8 cellular contexts compared by ENCODE assay signal in genomic region chr6:53794073-53794719, GRCh38. TPM values are rescaled to one million over a fixed set of nuclear protein-coding genes. Genes with fewer than 3 reads are reported as not detected.
DNase-seq lines count a peak whose midpoint lies in the region; ATAC-seq and FAIRE-seq lines count a peak whose summit lies in the region.

No MANE protein-coding gene starts in this region.

- no peaks in the 10 kb centered on the region for H3K9me3 ChIP-seq in esophagus (ENCODE audit: control insufficient read depth in 2 of 2, insufficient read depth in 1 of 2, low read depth in 1 of 2, low read length in 1 of 2)
- H3K9me3 ChIP-seq in mucosa of stomach (ENCODE audit: control insufficient read depth, low read length) = no peaks in the 10 kb centered on the region

- ATAC-seq in HG03280 (IDR thresholded peaks at IDR 0.05; ENCODE audit: unreplicated experiment) = peak; percentile 40
- peak; percentile 59 for ATAC-seq in stimulated activated naive CD8-positive, alpha-beta T cell treated with anti-CD3 and anti-CD28 coated beads, Interleukin-15, Interleukin-2, amounts not matched to agents 100 U/mL and 50 U/mL, for 24 hours

- H3K27ac ChIP-seq in esophagus (ENCODE audit: low read depth in 2 of 2, low read length in 1 of 2) = peak overlapping the region; percentile 89 to 93

- no peak for FAIRE-seq in GM19239 (lab: Jason Lieb, UNC)

- H3K9ac ChIP-seq in mucosa of stomach (ENCODE audit: low read length) = peak overlapping the region; percentile 81

- peak; percentile 41 for DNase-seq in CD1c-positive myeloid dendritic cell (ENCODE audit: extremely low spot score)
- DNase-seq in GM19239 (ENCODE audit: insufficient read length, low spot score) = peak; percentile 27
- DNase-seq in NCI-H774 (lab: John Stamatoyannopoulos, UW) = peak; percentile 56
- DNase-seq in activated T-cell treated with anti-CD3 and anti-CD28 coated beads for 48 hours (ENCODE audit: low read depth) = peak; percentile 47
- DNase-seq in stimulated activated naive CD8-positive, alpha-beta T cell treated with anti-CD3 and anti-CD28 coated beads, Interleukin-15, Interleukin-2, amounts not matched to agents 100 U/mL and 50 U/mL, for 24 hours = peak; percentile 58

- H3K4me3 ChIP-seq in esophagus (ENCODE audit: low read depth in 1 of 2, low read length in 2 of 2) (peak overlapping the region; percentile 74 to 84), mucosa of stomach (ENCODE audit: low read length) (peak overlapping the region; percentile 74)

- H3K4me1 ChIP-seq in esophagus (ENCODE audit: control insufficient read depth in 2 of 2, insufficient read depth in 2 of 2, low read length in 1 of 2) (peaks cover 0 to 3% of the 10 kb centered on the region in 2 donors), mucosa of stomach (ENCODE audit: control insufficient read depth, insufficient read depth, low read length) (peaks cover 17% of the 10 kb centered on the region)

- no peaks in the 10 kb centered on the region for H3K27me3 ChIP-seq in esophagus (ENCODE audit: control insufficient read depth in 1 of 2, insufficient read depth in 2 of 2, low read length in 2 of 2)
- H3K27me3 ChIP-seq in mucosa of stomach (ENCODE audit: control insufficient read depth, insufficient read depth, low read length) = no peaks in the 10 kb centered on the region

- H3K36me3 ChIP-seq in esophagus (ENCODE audit: control insufficient read depth in 2 of 2, insufficient read depth in 2 of 2, low read length in 1 of 2) (no peaks in the 10 kb centered on the region), mucosa of stomach (ENCODE audit: control insufficient read depth, insufficient read depth, low read length) (no peaks in the 10 kb centered on the region)

- WGBS in esophagus, 2 donors = 1% methylated on average over 30 of the region's 30 CpGs

RNA-seq across cellular contexts. Expression of gene LRRC1, which starts 0.6 kb away (rescaled TPM):
- polyA plus RNA-seq in esophagus = 10 to 100 TPM; 13.6 to 15.2 TPM

Comparison
In these comparisons a context has a peak if more than half of its experiments do, and no peak if none do; other contexts are left out.
1. Peak in every context shown above with its lines: DNase-seq, ATAC-seq, H3K4me3 ChIP-seq and H3K27ac ChIP-seq.